ENCODE assay signal across 31 cellular contexts in the genomic region with DNA sequence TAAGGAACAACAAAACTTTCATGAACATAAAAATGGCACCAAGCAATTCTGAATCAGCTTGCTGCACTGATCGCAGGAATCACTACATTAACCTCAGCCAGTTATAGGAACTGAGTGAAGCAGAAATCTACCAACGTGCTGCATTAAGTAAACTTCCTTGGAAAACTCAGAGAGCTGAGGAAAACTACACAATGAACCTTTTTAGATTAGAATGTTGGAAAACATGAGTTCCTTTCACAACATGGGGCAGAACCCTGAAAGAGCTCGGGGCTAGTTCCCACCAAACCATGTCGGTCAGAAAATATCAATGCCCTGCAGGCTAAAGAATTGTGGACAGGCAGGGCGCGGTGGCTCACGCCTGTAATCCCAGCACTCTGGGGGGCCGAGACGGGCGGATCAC.
"Had no signal": no experiment of that assay in that cellular context is flagged by ENCODE, and none has a peak within 500 bp of the region (broad histone marks: within the 10 kb centered on the region; RNA-seq: fewer than 3 reads in every experiment).

No MANE protein-coding gene starts in this region.

- H3K4me1 ChIP-seq: adrenal gland, body of pancreas, breast epithelium, Peyer's patch had no signal

- H3K9me3 ChIP-seq: adrenal gland, body of pancreas, breast epithelium, Peyer's patch had no signal

- DNase-seq: activated CD4-positive, alpha-beta T cell treated with anti-CD3 and anti-CD28 coated beads, Interleukin-2, amount 10 ng/mL, durations not matched to agents 24 days and 14 days; activated CD4-positive, alpha-beta T cell treated with anti-CD3 and anti-CD28 coated beads, Interleukin-2, amount 50 U/mL, for 4 hours; activated CD8-positive, alpha-beta T cell treated with anti-CD3 and anti-CD28 coated beads for 36 hours; activated gamma-delta T cell treated with Interleukin-2 at 50 U/mL for 16 hours; activated naive CD4-positive, alpha-beta T cell treated with anti-CD3 and anti-CD28 coated beads for 36 hours; activated T-cell treated with anti-CD3 and anti-CD28 coated beads for 4 hours; activated T-cell treated with anti-CD3 and anti-CD28 coated beads, Interleukin-2, amount 50 U/mL, for 4 hours; body of pancreas; caudate nucleus; cerebellar nuclear complex; MM.1S; NCI-H1105 treated with DMSO at 0.1 percent for 48 hours; NCI-H1436; NCI-H1694 treated with DMSO at 0.1 percent for 48 hours; NCI-H2029; NCI-H345; NCI-H524 treated with DMSO at 0.1 percent for 48 hours; NK-92 treated with Interleukin-12 subunit alpha and Interleukin-12 subunit beta, amount 100 ng/mL, for 24 hours; PC-3; Peyer's patch; SIG-M5; SW 1271; T-helper 1 cell; T1000; WERI-Rb-1 had no signal

- H3K27ac ChIP-seq: adrenal gland, body of pancreas, breast epithelium, KMS-11, Peyer's patch, RWPE1, WERI-Rb-1 had no signal

- H3K4me3 ChIP-seq: adrenal gland, body of pancreas, breast epithelium, Peyer's patch had no signal

- ATAC-seq: activated CD8-positive, alpha-beta T cell treated with anti-CD3 and anti-CD28 coated beads for 36 hours; activated naive CD4-positive, alpha-beta T cell treated with anti-CD3 and anti-CD28 coated beads, Interleukin-2, amount 50 U/mL, for 72 hours; activated T-cell treated with anti-CD3 and anti-CD28 coated beads, Interleukin-2, amount 50 U/mL, for 4 hours; body of pancreas; PC-3; Right ventricle myocardium inferior had no signal

- H3K4me2 ChIP-seq: KMS-11 had no signal

- H3K9ac ChIP-seq: KMS-11 had no signal

- H3K27me3 ChIP-seq: adrenal gland, body of pancreas, breast epithelium, Peyer's patch had no signal

- H3K36me3 ChIP-seq: breast epithelium had no signal
